In genomic region chr6:118780728-118781127, GRCh38 we compare ENCODE assay signal across 13 cellular contexts.
"Had no signal": no experiment of that assay in that cellular context is flagged by ENCODE, and none has a peak within 500 bp of the region (broad histone marks: within the 10 kb centered on the region; RNA-seq: fewer than 3 reads in every experiment).

No MANE protein-coding gene starts in this region.

- H3K9me3 Mint-ChIP-seq: activated naive CD4-positive, alpha-beta T cell treated with anti-CD3 and anti-CD28 coated beads, Interleukin-2, amount 10 ng/mL, durations not matched to agents 7 days and 5 days; endodermal cell; neural progenitor cell; stimulated activated effector memory CD8-positive, alpha-beta T cell treated with anti-CD3 and anti-CD28 coated beads, Interleukin-12 subunit alpha, Interleukin-12 subunit beta, amount 100 ng/mL, for 72 hours had no signal

- H3K27ac ChIP-seq: ascending aorta, dorsolateral prefrontal cortex, neural progenitor cell, parathyroid adenoma, uterus had no signal

- ATAC-seq: activated CD8-positive, alpha-beta memory T cell treated with anti-CD3 and anti-CD28 coated beads, Interleukin-2, amount 10 ng/mL, durations not matched to agents 7 days and 5 days; left lobe of liver; stimulated activated effector memory CD8-positive, alpha-beta T cell treated with anti-CD3 and anti-CD28 coated beads, Interleukin-12 subunit alpha, Interleukin-12 subunit beta, amount 100 ng/mL, for 72 hours had no signal

- H3K4me3 Mint-ChIP-seq: activated CD8-positive, alpha-beta memory T cell treated with anti-CD3 and anti-CD28 coated beads, Interleukin-2, amount 10 ng/mL, durations not matched to agents 7 days and 5 days; activated naive CD4-positive, alpha-beta T cell treated with anti-CD3 and anti-CD28 coated beads, Interleukin-2, amount 10 ng/mL, durations not matched to agents 7 days and 5 days; endodermal cell; neural progenitor cell; stimulated activated effector memory CD8-positive, alpha-beta T cell treated with anti-CD3 and anti-CD28 coated beads, Interleukin-12 subunit alpha, Interleukin-12 subunit beta, amount 100 ng/mL, for 72 hours had no signal

- H3K9me3 ChIP-seq: ascending aorta, uterus had no signal

- H3K27me3 ChIP-seq: ascending aorta, dorsolateral prefrontal cortex, neural progenitor cell, uterus had no signal

- DNase-seq: activated CD4-positive, alpha-beta T cell treated with anti-CD3 and anti-CD28 coated beads, Interleukin-2, amount 50 U/mL, for 48 hours; activated CD4-positive, CD25-positive, alpha-beta regulatory T cell treated with anti-CD3 and anti-CD28 coated beads, Interleukin-2, amount 50 U/mL, for 72 hours; activated CD8-positive, alpha-beta memory T cell treated with anti-CD3 and anti-CD28 coated beads, Interleukin-2, amount 10 ng/mL, durations not matched to agents 7 days and 5 days; activated naive CD4-positive, alpha-beta T cell treated with anti-CD3 and anti-CD28 coated beads, Interleukin-2, amount 10 ng/mL, durations not matched to agents 7 days and 5 days; activated T-cell treated with anti-CD3 and anti-CD28 coated beads, Interleukin-2, amount 50 U/mL, for 1 hour; dorsolateral prefrontal cortex; endodermal cell; uterus had no signal

- H3K36me3 ChIP-seq: ascending aorta, neural progenitor cell, uterus had no signal

- H3K27ac Mint-ChIP-seq: activated CD8-positive, alpha-beta memory T cell treated with anti-CD3 and anti-CD28 coated beads, Interleukin-2, amount 10 ng/mL, durations not matched to agents 7 days and 5 days; activated naive CD4-positive, alpha-beta T cell treated with anti-CD3 and anti-CD28 coated beads, Interleukin-2, amount 10 ng/mL, durations not matched to agents 7 days and 5 days; endodermal cell; neural progenitor cell; stimulated activated effector memory CD8-positive, alpha-beta T cell treated with anti-CD3 and anti-CD28 coated beads, Interleukin-12 subunit alpha, Interleukin-12 subunit beta, amount 100 ng/mL, for 72 hours had no signal

- H2AFZ ChIP-seq: neural progenitor cell, parathyroid adenoma had no signal

- H3K4me2 ChIP-seq: neural progenitor cell had no signal

- H3K4me3 ChIP-seq: ascending aorta, dorsolateral prefrontal cortex, neural progenitor cell, uterus had no signal

- H3K9ac ChIP-seq: neural progenitor cell, parathyroid adenoma had no signal

- H3K79me2 ChIP-seq: parathyroid adenoma had no signal

- H3K36me3 Mint-ChIP-seq: activated CD8-positive, alpha-beta memory T cell treated with anti-CD3 and anti-CD28 coated beads, Interleukin-2, amount 10 ng/mL, durations not matched to agents 7 days and 5 days; activated naive CD4-positive, alpha-beta T cell treated with anti-CD3 and anti-CD28 coated beads, Interleukin-2, amount 10 ng/mL, durations not matched to agents 7 days and 5 days; neural progenitor cell; stimulated activated effector memory CD8-positive, alpha-beta T cell treated with anti-CD3 and anti-CD28 coated beads, Interleukin-12 subunit alpha, Interleukin-12 subunit beta, amount 100 ng/mL, for 72 hours had no signal

- H3K4me1 ChIP-seq: parathyroid adenoma, uterus had no signal
